ENCODE assay signal across 8 cellular contexts in the genomic region with DNA sequence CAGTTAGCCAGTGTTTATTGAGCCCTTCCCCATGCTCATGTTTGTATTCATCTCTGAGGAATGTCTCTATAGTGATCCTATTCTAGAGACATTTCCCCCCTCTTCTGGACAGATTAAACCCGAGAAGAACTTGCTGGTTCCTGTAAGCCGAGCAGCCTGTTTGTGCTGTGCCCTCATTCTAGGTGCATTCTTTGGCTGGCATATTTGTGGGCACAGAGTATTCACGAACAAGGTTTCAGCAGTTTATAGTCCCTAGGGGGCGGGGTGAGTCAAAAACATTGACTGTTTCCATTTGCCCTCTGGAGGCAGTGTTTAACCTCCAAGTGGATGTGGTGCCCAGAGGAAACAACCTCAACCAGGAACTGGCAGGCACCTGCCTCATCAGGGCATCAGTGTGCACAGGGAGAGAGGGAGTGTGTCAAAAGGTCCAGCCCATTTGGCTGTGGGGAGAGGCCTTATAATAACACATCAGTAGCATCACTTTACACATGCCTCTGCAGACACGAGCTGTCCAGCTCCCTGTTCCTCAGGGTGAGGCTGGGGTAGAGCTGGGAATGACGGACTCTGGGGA.
A peak's percentile ranks its signal among the peaks of the same experiment; 100 is the strongest.
DNase-seq lines count a peak whose midpoint lies in the region; ATAC-seq lines count a peak whose summit lies in the region.

No MANE protein-coding gene starts in this region.

- H3K4me2 ChIP-seq in mesendoderm (ENCODE audit: low read length) = no peak overlapping the region

- no peak overlapping the region for H2BK120ac ChIP-seq in mesendoderm (ENCODE audit: low read depth, low read length)

- H3K4me1 ChIP-seq in mesendoderm (ENCODE audit: control insufficient read depth, low read depth, low read length) = no peaks in the 10 kb centered on the region

- no peak overlapping the region for H3K23ac ChIP-seq in mesendoderm (ENCODE audit: low read length)

- no peak overlapping the region for H2AK5ac ChIP-seq in mesendoderm (ENCODE audit: low read length)

- no peak overlapping the region for H2BK15ac ChIP-seq in mesendoderm (replicated peaks; ENCODE audit: low read depth)

- peak; percentile 79 for DNase-seq in COLO829 (ENCODE audit: low spot score)
- peak; percentile 45 for DNase-seq in NCI-H774 (lab: John Stamatoyannopoulos, UW)
- DNase-seq in T47D (ENCODE audit: low read depth in 1 of 2, low spot score in 1 of 2) = peak; percentile 31 to 90
- peak; percentile 77 for DNase-seq in mesendoderm
- no peak for DNase-seq in T-helper 9 cell

- no peak overlapping the region for H3K18ac ChIP-seq in mesendoderm (ENCODE audit: low read length)

- ATAC-seq in GM18520 (IDR thresholded peaks at IDR 0.05; ENCODE audit: unreplicated experiment) (peak; percentile 41), HG03439 (IDR thresholded peaks at IDR 0.05; ENCODE audit: unreplicated experiment) (peak; percentile 71), GM19397 (IDR thresholded peaks at IDR 0.05; ENCODE audit: unreplicated experiment) (no peak)

- no peak overlapping the region for H2BK5ac ChIP-seq in mesendoderm (ENCODE audit: low read length)

- in situ Hi-C loops in T47D (cut with HindIII; ENCODE audit: low pct_unique_long_range_greater_than_20kb, low sequenced_read_pairs) = no loop called here

- H3K36me3 ChIP-seq in mesendoderm (ENCODE audit: control insufficient read depth, insufficient read depth, low read length) = no peaks in the 10 kb centered on the region

- H3K79me2 ChIP-seq in mesendoderm (ENCODE audit: control insufficient read depth, insufficient read depth, low read length) = no peaks in the 10 kb centered on the region

- no peak overlapping the region for H3K4ac ChIP-seq in mesendoderm (ENCODE audit: low read depth, low read length)

- no peak overlapping the region for H3K27ac ChIP-seq in mesendoderm (ENCODE audit: low read depth, low read length)

- H3K27me3 ChIP-seq in mesendoderm (ENCODE audit: insufficient read depth, low read length, poor library complexity) = no peaks in the 10 kb centered on the region

- no peak overlapping the region for H4K8ac ChIP-seq in mesendoderm (ENCODE audit: low read depth, low read length)

- no peaks in the 10 kb centered on the region for H3K79me1 ChIP-seq in mesendoderm (ENCODE audit: low read length)

- no peak overlapping the region for H3K56ac ChIP-seq in mesendoderm (ENCODE audit: low read length)

- no CpG with 5 or more reads among the region's 6 CpGs for WGBS in mesendoderm (ENCODE audit: extremely low coverage, insufficient coverage, low lambda C conversion rate)

- no peak overlapping the region for H3K9ac ChIP-seq in mesendoderm (ENCODE audit: low read length)

- no peak overlapping the region for H4K5ac ChIP-seq in mesendoderm (ENCODE audit: low read length)

- H3K4me3 ChIP-seq in mesendoderm (ENCODE audit: low read length) = no peak overlapping the region
